ENCODE assay signal across 17 cellular contexts in genomic region chr10:82880776-82881175, GRCh38.
DNase-seq lines count a peak whose midpoint lies in the region; ATAC-seq and TF ChIP-seq lines count a peak whose summit lies in the region.
"Had no signal": no experiment of that assay in that cellular context is flagged by ENCODE, and none has a peak within 500 bp of the region (broad histone marks: within the 10 kb centered on the region; RNA-seq: fewer than 3 reads in every experiment).

No MANE protein-coding gene starts in this region.

- no peak overlapping the region for H2BK5ac ChIP-seq in mesendoderm (ENCODE audit: low read length)

- H3K27me3 ChIP-seq in BE2C, result no peaks in the 10 kb centered on the region
- no peaks in the 10 kb centered on the region for H3K27me3 ChIP-seq in mesendoderm (ENCODE audit: insufficient read depth, low read length, poor library complexity)

- peaks cover 18% of the 10 kb centered on the region for H3K4me1 ChIP-seq in BE2C
- H3K4me1 ChIP-seq in mesendoderm (ENCODE audit: control insufficient read depth, low read depth, low read length), result no peaks in the 10 kb centered on the region

- H2BK120ac ChIP-seq in mesendoderm (ENCODE audit: low read depth, low read length), result no peak overlapping the region

- no peak overlapping the region for H3K4ac ChIP-seq in mesendoderm (ENCODE audit: low read depth, low read length)

- ATAC-seq in HG02759 (IDR thresholded peaks at IDR 0.05; ENCODE audit: unreplicated experiment), result no peak

- H3K4me3 ChIP-seq in BE2C (ENCODE audit: low read depth, low read length) (no peak overlapping the region), mesendoderm (ENCODE audit: low read length) (no peak overlapping the region), coronary artery (no peak overlapping the region)
- H3K4me3 ChIP-seq: GM23248 had no signal

- H3K4me2 ChIP-seq in mesendoderm (ENCODE audit: low read length), result no peak overlapping the region

- H3K36me3 ChIP-seq in BE2C (no peaks in the 10 kb centered on the region), mesendoderm (ENCODE audit: control insufficient read depth, insufficient read depth, low read length) (no peaks in the 10 kb centered on the region)

- H3K18ac ChIP-seq in mesendoderm (ENCODE audit: low read length), result no peak overlapping the region

- TF ChIP-seq CTCF in BE2C (IDR thresholded peaks at IDR 0.05; ENCODE audit: low read depth, low read length) (no peak), coronary artery (IDR thresholded peaks at IDR 0.05) (no peak)

- no peak overlapping the region for H2AK5ac ChIP-seq in mesendoderm (ENCODE audit: low read length)

- H3K79me1 ChIP-seq in mesendoderm (ENCODE audit: low read length), result no peaks in the 10 kb centered on the region

- no peak overlapping the region for H3K9ac ChIP-seq in mesendoderm (ENCODE audit: low read length)
- H3K9ac ChIP-seq: GM23248 had no signal

- H3K79me2 ChIP-seq in mesendoderm (ENCODE audit: control insufficient read depth, insufficient read depth, low read length), result no peaks in the 10 kb centered on the region

- no peak overlapping the region for H3K23ac ChIP-seq in mesendoderm (ENCODE audit: low read length)

- no peak overlapping the region for H4K5ac ChIP-seq in mesendoderm (ENCODE audit: low read length)

- no peaks in the 10 kb centered on the region for H3K9me3 ChIP-seq in BE2C

- H3K27ac ChIP-seq in mesendoderm (ENCODE audit: low read depth, low read length), result no peak overlapping the region
- H3K27ac ChIP-seq in coronary artery, result no peak overlapping the region
- H3K27ac ChIP-seq: GM23248 had no signal

- H2BK15ac ChIP-seq in mesendoderm (replicated peaks; ENCODE audit: low read depth), result no peak overlapping the region

- WGBS in mesendoderm (ENCODE audit: extremely low coverage, insufficient coverage, low lambda C conversion rate), result no CpG with 5 or more reads among the region's 2 CpGs

- H3K56ac ChIP-seq in mesendoderm (ENCODE audit: low read length), result no peak overlapping the region

- no peak overlapping the region for H4K8ac ChIP-seq in mesendoderm (ENCODE audit: low read depth, low read length)

- DNase-seq in NCI-H748 (lab: John Stamatoyannopoulos, UW; ENCODE audit: unreplicated experiment), result peak; percentile 30
- no peak for DNase-seq in NCI-H748 treated with DMSO at 0.1 percent for 48 hours (lab: John Stamatoyannopoulos, UW)
- DNase-seq in BE2C, result peak; percentile 10
- peak; percentile 2 for DNase-seq in NCI-H2171 (lab: John Stamatoyannopoulos, UW)
- DNase-seq in mesendoderm, result peak; percentile 5
- no peak for DNase-seq in coronary artery (ENCODE audit: low spot score)
- no peak for DNase-seq in DMS53 (lab: John Stamatoyannopoulos, UW)
- DNase-seq: ACHN; C1 segment of cervical spinal cord; Calu3; CD4-positive, alpha-beta T cell; DMS153; DND-41; GDM1; GM23248; H7 had no signal

Comparison
In these comparisons a context has a peak if more than half of its experiments do, and no peak if none do; other contexts are left out.
1. DNase-seq: peak in NCI-H748 (single experiment), BE2C (single experiment), NCI-H2171 (single experiment) and mesendoderm (single experiment); none in NCI-H748 treated with DMSO at 0.1 percent for 48 hours (single experiment), coronary artery (single experiment) and DMS53 (single experiment).